In the genomic region with DNA sequence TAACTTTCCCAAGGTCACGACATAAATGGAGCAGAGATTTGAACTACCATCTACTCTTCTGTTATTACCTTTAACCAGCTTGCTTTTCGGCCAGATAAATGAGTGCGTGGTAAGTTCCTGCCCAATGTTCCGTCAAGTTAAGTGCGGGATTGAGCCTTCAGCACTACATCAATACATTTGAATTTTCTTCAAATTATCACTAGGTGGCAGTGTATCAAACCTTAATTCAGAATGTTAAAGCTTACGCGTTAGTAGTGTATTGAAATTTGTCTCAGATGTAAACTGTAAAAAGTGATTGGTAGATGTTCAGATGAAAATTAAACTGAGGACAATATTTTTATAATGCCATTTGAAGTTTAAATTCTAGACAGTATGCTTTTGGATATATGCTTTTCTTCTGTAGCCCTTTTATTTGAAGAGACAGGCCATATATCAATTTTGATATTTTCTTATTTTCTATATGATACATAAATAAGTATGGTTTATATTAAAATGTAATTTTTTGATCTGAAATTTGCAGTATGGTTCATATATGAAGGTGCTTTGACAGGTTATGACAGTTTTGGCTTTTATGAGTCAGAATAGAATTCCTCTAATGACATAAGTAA, we compare ENCODE assay signal across 9 cellular contexts.
A peak's percentile ranks its signal among the peaks of the same experiment; 100 is the strongest.
DNase-seq lines count a peak whose midpoint lies in the region; ATAC-seq and TF ChIP-seq lines count a peak whose summit lies in the region.
"Had no signal": no experiment of that assay in that cellular context is flagged by ENCODE, and none has a peak within 500 bp of the region (broad histone marks: within the 10 kb centered on the region; RNA-seq: fewer than 3 reads in every experiment).

No MANE protein-coding gene starts in this region.

- no peaks in the 10 kb centered on the region for H3K9me3 ChIP-seq in cardiac muscle cell (ENCODE audit: low read depth)

- DNase-seq in cardiac muscle cell (ENCODE audit: low read depth in 1 of 2, low spot score in 1 of 2) (peak; percentile 49 to 57), cardiac septum (ENCODE audit: low spot score) (no peak), NCI-H774 (lab: John Stamatoyannopoulos, UW) (peak; percentile 52), choroid plexus epithelial cell (ENCODE audit: low read depth) (peak; percentile 62), mesothelial cell of epicardium (ENCODE audit: low spot score in 2 of 2, unreplicated experiment in 2 of 2) (no peak), anterior cingulate cortex (lab: John Stamatoyannopoulos, UW) (no peak), NCI-H2227 treated with DMSO at 0.1 percent for 48 hours (lab: John Stamatoyannopoulos, UW) (no peak)
- DNase-seq: activated naive CD8-positive, alpha-beta T cell treated with anti-CD3 and anti-CD28 coated beads, Interleukin-2, amount 10 ng/mL, durations not matched to agents 7 days and 5 days had no signal

- no peaks in the 10 kb centered on the region for H3K9me3 Mint-ChIP-seq in mesothelial cell of epicardium
- H3K9me3 Mint-ChIP-seq: activated naive CD8-positive, alpha-beta T cell treated with anti-CD3 and anti-CD28 coated beads, Interleukin-2, amount 10 ng/mL, durations not matched to agents 7 days and 5 days had no signal

- peak; percentile 89 for ATAC-seq in HG03354 (IDR thresholded peaks at IDR 0.05; ENCODE audit: poor library complexity, severe bottlenecking, unreplicated experiment)

- H3K27me3 Mint-ChIP-seq in mesothelial cell of epicardium (ENCODE audit: low read depth), result peaks cover 31% of the 10 kb centered on the region

- no peaks in the 10 kb centered on the region for H3K4me1 Mint-ChIP-seq in mesothelial cell of epicardium
- H3K4me1 Mint-ChIP-seq: activated naive CD8-positive, alpha-beta T cell treated with anti-CD3 and anti-CD28 coated beads, Interleukin-2, amount 10 ng/mL, durations not matched to agents 7 days and 5 days had no signal

- H3K27me3 ChIP-seq in cardiac muscle cell, result no peaks in the 10 kb centered on the region

- H3K4me1 ChIP-seq in cardiac muscle cell (ENCODE audit: low read depth), result no peaks in the 10 kb centered on the region

- peak; percentile 48 for TF ChIP-seq CTCF in cardiac muscle cell (IDR thresholded peaks at IDR 0.05; ENCODE audit: low read depth, low read length)
- peak; percentile 57 for TF ChIP-seq CTCF in choroid plexus epithelial cell (conservative IDR thresholded peaks at IDR 0.05; ENCODE audit: low read depth, low read length)
- peak; percentile 71 for TF ChIP-seq CTCF in mesothelial cell of epicardium (IDR thresholded peaks at IDR 0.05; ENCODE audit: unreplicated experiment)

- H3K36me3 Mint-ChIP-seq in mesothelial cell of epicardium, result no peaks in the 10 kb centered on the region
- H3K36me3 Mint-ChIP-seq: activated naive CD8-positive, alpha-beta T cell treated with anti-CD3 and anti-CD28 coated beads, Interleukin-2, amount 10 ng/mL, durations not matched to agents 7 days and 5 days had no signal

- H3K4me3 Mint-ChIP-seq in mesothelial cell of epicardium, result no peak overlapping the region
- H3K4me3 Mint-ChIP-seq: activated naive CD8-positive, alpha-beta T cell treated with anti-CD3 and anti-CD28 coated beads, Interleukin-2, amount 10 ng/mL, durations not matched to agents 7 days and 5 days had no signal

- no peaks in the 10 kb centered on the region for H3K36me3 ChIP-seq in cardiac muscle cell

- intact Hi-C loops in cardiac septum (cut with DNase I), result loop anchor here (10.0 kb wide), 1 partner anchor 639 kb away; no protein-coding TSS in a partner anchor

- no peak overlapping the region for H3K27ac ChIP-seq in cardiac muscle cell

- H3K4me3 ChIP-seq in cardiac muscle cell (no peak overlapping the region), choroid plexus epithelial cell (ENCODE audit: low read depth, low read length) (no peak overlapping the region)

- no peak overlapping the region for H3K27ac Mint-ChIP-seq in mesothelial cell of epicardium
- H3K27ac Mint-ChIP-seq: activated naive CD8-positive, alpha-beta T cell treated with anti-CD3 and anti-CD28 coated beads, Interleukin-2, amount 10 ng/mL, durations not matched to agents 7 days and 5 days had no signal

Comparison
In these comparisons a context has a peak if more than half of its experiments do, and no peak if none do; other contexts are left out.
1. DNase-seq: peak in cardiac muscle cell (2 of 2), NCI-H774 (single experiment) and choroid plexus epithelial cell (single experiment); none in cardiac septum (single experiment), mesothelial cell of epicardium (0 of 2), anterior cingulate cortex (0 of 58) and NCI-H2227 treated with DMSO at 0.1 percent for 48 hours (single experiment).
2. Peak in every context shown above with its lines, with median percentiles within 50 percentile points of each other: CTCF ChIP-seq.